ENCODE assay signal across 8 cellular contexts in genomic region chr9:104968025-104968982, GRCh38. TPM values are rescaled to one million over a fixed set of nuclear protein-coding genes. Genes with fewer than 3 reads are reported as not detected.
DNase-seq lines count a peak whose midpoint lies in the region; ATAC-seq and TF ChIP-seq lines count a peak whose summit lies in the region.

No MANE protein-coding gene starts in this region.

- POLR2A ChIA-PET in activated CD4-positive, alpha-beta T cell treated with anti-CD3 and anti-CD28 coated beads for 36 hours (lab: Charles Lee), result interaction anchor here (1.0 to 2.1 kb wide), 2 partner anchors 23 to 42 kb away, joined by 7 to 8 read pairs; no protein-coding TSS in a partner anchor

- H3K4me1 Mint-ChIP-seq in activated CD4-positive, alpha-beta T cell treated with anti-CD3 and anti-CD28 coated beads for 36 hours, result peaks cover 13% of the 10 kb centered on the region

- H3K4me3 ChIP-seq in AG10803 (ENCODE audit: low read length), result peak overlapping the region; percentile 92

- H3K4me3 Mint-ChIP-seq in activated CD4-positive, alpha-beta T cell treated with anti-CD3 and anti-CD28 coated beads for 36 hours, result peak overlapping the region; percentile 86

- peak overlapping the region; percentile 92 for H3K27ac Mint-ChIP-seq in activated CD4-positive, alpha-beta T cell treated with anti-CD3 and anti-CD28 coated beads for 36 hours

- H3K36me3 Mint-ChIP-seq in activated CD4-positive, alpha-beta T cell treated with anti-CD3 and anti-CD28 coated beads for 36 hours (ENCODE audit: low read depth), result no peaks in the 10 kb centered on the region

- H3K9me3 Mint-ChIP-seq in activated CD4-positive, alpha-beta T cell treated with anti-CD3 and anti-CD28 coated beads for 36 hours (ENCODE audit: low read depth), result no peaks in the 10 kb centered on the region

- TF ChIP-seq CTCF in AG10803 (conservative IDR thresholded peaks at IDR 0.05; ENCODE audit: low read length), result no peak

- CTCF ChIA-PET in activated CD4-positive, alpha-beta T cell treated with anti-CD3 and anti-CD28 coated beads for 36 hours (lab: Charles Lee), result interaction anchor here (0.7 to 1.7 kb wide), 3 partner anchors 11 to 41 kb away, joined by 3 to 5 read pairs (median 3); no protein-coding TSS in a partner anchor

- intact Hi-C loops in activated CD4-positive, alpha-beta T cell treated with anti-CD3 and anti-CD28 coated beads for 36 hours (cut with DNase I, micrococcal nuclease), result loop anchor here (1.0 to 10.0 kb wide), 7 partner anchors 22 to 874 kb away; partner anchors contain the start of genes ABCA1 (in 2 of the 2), NIPSNAP3A (in 1 of the 2), SLC44A1 (in 1 of the 2) and SMC2 (in 1 of the 2)

- peaks cover 9% of the 10 kb centered on the region for H3K27me3 Mint-ChIP-seq in activated CD4-positive, alpha-beta T cell treated with anti-CD3 and anti-CD28 coated beads for 36 hours

- DNase-seq in AG10803 (ENCODE audit: low read depth) (peak; percentile 97), NCI-H510A (lab: John Stamatoyannopoulos, UW) (peak; percentile 72), cerebellum (ENCODE audit: low spot score) (peak; percentile 92), kidney tubule cell (ENCODE audit: low spot score) (peak; percentile 85)
- DNase-seq in activated CD4-positive, alpha-beta T cell treated with anti-CD3 and anti-CD28 coated beads for 36 hours, result peak; percentile 94
- peak; percentile 74 to 82 for DNase-seq in stimulated activated CD4-positive, alpha-beta T cell treated with anti-CD3 and anti-CD28 coated beads, Interleukin-15, amount 100 ng/mL, for 48 hours (ENCODE audit: low read depth in 2 of 2)

- peak; percentile 99 for ATAC-seq in GM19043 (IDR thresholded peaks at IDR 0.05; ENCODE audit: low read depth, unreplicated experiment)
- peak; percentile 90 for ATAC-seq in HG03378 (IDR thresholded peaks at IDR 0.05; ENCODE audit: unreplicated experiment)
- peak; percentile 99 for ATAC-seq in activated CD4-positive, alpha-beta T cell treated with anti-CD3 and anti-CD28 coated beads for 36 hours

RNA-seq across cellular contexts. Expression of gene ABCA1, which starts 40.3 kb away (rescaled TPM):
- total RNA-seq in activated CD4-positive, alpha-beta T cell treated with anti-CD3 and anti-CD28 coated beads for 36 hours, result 1 to 10 TPM; 4.5 to 5.2 TPM
- total RNA-seq in cerebellum, result 19.1 TPM

Comparison
In these comparisons a context has a peak if more than half of its experiments do, and no peak if none do; other contexts are left out.
1. Peak in every context shown above with its lines: DNase-seq, ATAC-seq and H3K4me3 ChIP-seq.